ENCODE assay signal across 12 cellular contexts in genomic region chr19:18283338-18283737, GRCh38. TPM values are rescaled to one million over a fixed set of nuclear protein-coding genes. Genes with fewer than 3 reads are reported as not detected.
DNase-seq lines count a peak whose midpoint lies in the region; ATAC-seq and TF ChIP-seq lines count a peak whose summit lies in the region.
"Had no signal": no experiment of that assay in that cellular context is flagged by ENCODE, and none has a peak within 500 bp of the region (broad histone marks: within the 10 kb centered on the region; RNA-seq: fewer than 3 reads in every experiment).

No MANE protein-coding gene starts in this region.

- peaks cover 25% of the 10 kb centered on the region for H3K36me3 Mint-ChIP-seq in activated T-cell treated with anti-CD3 and anti-CD28 coated beads, Interleukin-2, amount 50 U/mL, for 24 hours (ENCODE audit: low read depth)
- H3K36me3 Mint-ChIP-seq in activated naive CD8-positive, alpha-beta T cell treated with anti-CD3 and anti-CD28 coated beads, Interleukin-2, amount 10 ng/mL, durations not matched to agents 7 days and 5 days, result peaks cover 21% of the 10 kb centered on the region
- H3K36me3 Mint-ChIP-seq in mesothelial cell of epicardium, result peaks cover 8% of the 10 kb centered on the region

- H3K4me3 ChIP-seq in suprapubic skin, result no peak overlapping the region
- H3K4me3 ChIP-seq: MG63 had no signal

- no peak for TF ChIP-seq POLR2A in suprapubic skin (IDR thresholded peaks at IDR 0.05)

- WGBS in suprapubic skin, result 71% methylated on average over 5 of the region's 5 CpGs

- POLR2A ChIA-PET in activated naive CD8-positive, alpha-beta T cell treated with anti-CD3 and anti-CD28 coated beads, Interleukin-2, amount 10 ng/mL, durations not matched to agents 7 days and 5 days (lab: Charles Lee), result interaction anchor here (11.2 to 12.8 kb wide), 2 partner anchors 18 to 31 kb away, joined by 846 to 1033 read pairs; partner anchors contain the start of gene LSM4

- H3K27me3 Mint-ChIP-seq in activated T-cell treated with anti-CD3 and anti-CD28 coated beads, Interleukin-2, amount 50 U/mL, for 24 hours, result no peaks in the 10 kb centered on the region
- no peaks in the 10 kb centered on the region for H3K27me3 Mint-ChIP-seq in activated naive CD8-positive, alpha-beta T cell treated with anti-CD3 and anti-CD28 coated beads, Interleukin-2, amount 10 ng/mL, durations not matched to agents 7 days and 5 days
- H3K27me3 Mint-ChIP-seq in mesothelial cell of epicardium (ENCODE audit: low read depth), result no peaks in the 10 kb centered on the region

- peak overlapping the region; percentile 100 for H3K27ac ChIP-seq in suprapubic skin

- H3K4me1 ChIP-seq in suprapubic skin, result peaks cover 50% of the 10 kb centered on the region

- no peaks in the 10 kb centered on the region for H3K27me3 ChIP-seq in suprapubic skin
- H3K27me3 ChIP-seq: MG63, ovary had no signal

- peaks cover 7% of the 10 kb centered on the region for H3K36me3 ChIP-seq in suprapubic skin
- H3K36me3 ChIP-seq: ovary had no signal

- no peak for TF ChIP-seq EP300 in suprapubic skin (IDR thresholded peaks at IDR 0.05)

- H3K27ac Mint-ChIP-seq in activated T-cell treated with anti-CD3 and anti-CD28 coated beads, Interleukin-2, amount 50 U/mL, for 24 hours, result peak overlapping the region; percentile 98
- peak overlapping the region; percentile 98 for H3K27ac Mint-ChIP-seq in activated naive CD8-positive, alpha-beta T cell treated with anti-CD3 and anti-CD28 coated beads, Interleukin-2, amount 10 ng/mL, durations not matched to agents 7 days and 5 days
- peak overlapping the region; percentile 69 for H3K27ac Mint-ChIP-seq in mesothelial cell of epicardium

- no peak for TF ChIP-seq CTCF in mesothelial cell of epicardium (IDR thresholded peaks at IDR 0.05; ENCODE audit: unreplicated experiment)
- TF ChIP-seq CTCF in suprapubic skin (IDR thresholded peaks at IDR 0.05), result no peak

- H3K9me3 ChIP-seq in suprapubic skin, result no peaks in the 10 kb centered on the region
- H3K9me3 ChIP-seq: MG63, ovary had no signal

- ATAC-seq in activated naive CD8-positive, alpha-beta T cell treated with anti-CD3 and anti-CD28 coated beads, Interleukin-2, amount 10 ng/mL, durations not matched to agents 7 days and 5 days (ENCODE audit: low read depth), result no peak

- H3K9me3 Mint-ChIP-seq in activated T-cell treated with anti-CD3 and anti-CD28 coated beads, Interleukin-2, amount 50 U/mL, for 24 hours, result peaks cover 3% of the 10 kb centered on the region
- H3K9me3 Mint-ChIP-seq in activated naive CD8-positive, alpha-beta T cell treated with anti-CD3 and anti-CD28 coated beads, Interleukin-2, amount 10 ng/mL, durations not matched to agents 7 days and 5 days, result no peaks in the 10 kb centered on the region
- H3K9me3 Mint-ChIP-seq in mesothelial cell of epicardium, result no peaks in the 10 kb centered on the region

- H3K4me3 Mint-ChIP-seq in activated T-cell treated with anti-CD3 and anti-CD28 coated beads, Interleukin-2, amount 50 U/mL, for 24 hours, result peak overlapping the region; percentile 81
- peak overlapping the region; percentile 19 for H3K4me3 Mint-ChIP-seq in activated naive CD8-positive, alpha-beta T cell treated with anti-CD3 and anti-CD28 coated beads, Interleukin-2, amount 10 ng/mL, durations not matched to agents 7 days and 5 days
- H3K4me3 Mint-ChIP-seq in mesothelial cell of epicardium, result no peak overlapping the region

- peaks cover 59% of the 10 kb centered on the region for H3K4me1 Mint-ChIP-seq in activated T-cell treated with anti-CD3 and anti-CD28 coated beads, Interleukin-2, amount 50 U/mL, for 24 hours (ENCODE audit: low read depth)
- peaks cover 38% of the 10 kb centered on the region for H3K4me1 Mint-ChIP-seq in activated naive CD8-positive, alpha-beta T cell treated with anti-CD3 and anti-CD28 coated beads, Interleukin-2, amount 10 ng/mL, durations not matched to agents 7 days and 5 days
- H3K4me1 Mint-ChIP-seq in mesothelial cell of epicardium, result peaks cover 49% of the 10 kb centered on the region

- DNase-seq in activated T-cell treated with anti-CD3 and anti-CD28 coated beads, Interleukin-2, amount 50 U/mL, for 24 hours, result no peak
- DNase-seq in activated T-cell treated with anti-CD3 and anti-CD28 coated beads for 4 hours (no peak), mesothelial cell of epicardium (ENCODE audit: low spot score in 2 of 2, unreplicated experiment in 2 of 2) (no peak), suprapubic skin (ENCODE audit: low spot score in 2 of 2) (no peak), NCI-H748 (lab: John Stamatoyannopoulos, UW; ENCODE audit: unreplicated experiment) (no peak), NCI-H1417 treated with DMSO at 0.1 percent for 48 hours (lab: John Stamatoyannopoulos, UW) (no peak), NCI-H2227 treated with DMSO at 0.1 percent for 48 hours (lab: John Stamatoyannopoulos, UW) (no peak)
- no peak for DNase-seq in activated naive CD8-positive, alpha-beta T cell treated with anti-CD3 and anti-CD28 coated beads, Interleukin-2, amount 10 ng/mL, durations not matched to agents 7 days and 5 days
- DNase-seq: activated gamma-delta T cell treated with Interleukin-2 at 50 U/mL for 16 hours, GF-D8, MG63 had no signal

RNA-seq across cellular contexts. Expression of gene JUND, which starts 1.9 kb away (rescaled TPM):
- total RNA-seq in activated naive CD8-positive, alpha-beta T cell treated with anti-CD3 and anti-CD28 coated beads, Interleukin-2, amount 10 ng/mL, durations not matched to agents 7 days and 5 days, result 100 to 1,000 TPM; 366 to 394 TPM
- 274 to 284 TPM (median 276 TPM) in 3 replicates for total RNA-seq in mesothelial cell of epicardium
- total RNA-seq in suprapubic skin, result 100 to 1,000 TPM; 330 to 579 (median 396) TPM

RNA-seq across cellular contexts. Expression of gene IQCN, which starts 9.1 kb away (rescaled TPM):
- total RNA-seq in activated naive CD8-positive, alpha-beta T cell treated with anti-CD3 and anti-CD28 coated beads, Interleukin-2, amount 10 ng/mL, durations not matched to agents 7 days and 5 days, result 1 to 10 TPM; 5.0 to 5.2 TPM
- total RNA-seq in mesothelial cell of epicardium (14.8 to 17.1 TPM (median 16.8 TPM) in 3 replicates), suprapubic skin (10 to 100 TPM in 3 of 4 donors, 1 to 10 TPM in 1; 8.1 to 27.6 (median 13.6) TPM)

RNA-seq across cellular contexts. Expression of gene LSM4, which starts 39.5 kb away (rescaled TPM):
- 100 to 1,000 TPM; 151 to 157 TPM for total RNA-seq in activated naive CD8-positive, alpha-beta T cell treated with anti-CD3 and anti-CD28 coated beads, Interleukin-2, amount 10 ng/mL, durations not matched to agents 7 days and 5 days
- total RNA-seq in mesothelial cell of epicardium (112 to 119 TPM (median 114 TPM) in 3 replicates), suprapubic skin (100 to 1,000 TPM in 2 of 4 donors, 10 to 100 TPM in 2; 53.1 to 115 (median 103) TPM)

RNA-seq across cellular contexts. Expression of gene PGPEP1, which starts 57.1 kb away (rescaled TPM):
- 10 to 100 TPM; 41.3 to 45.7 TPM for total RNA-seq in activated naive CD8-positive, alpha-beta T cell treated with anti-CD3 and anti-CD28 coated beads, Interleukin-2, amount 10 ng/mL, durations not matched to agents 7 days and 5 days
- total RNA-seq in mesothelial cell of epicardium (22.6 to 24.3 TPM (median 23.2 TPM) in 3 replicates), suprapubic skin (1 to 10 TPM; 4.6 to 8.0 (median 7.6) TPM)

RNA-seq across cellular contexts. Expression of gene PDE4C, which starts 57.1 kb away (rescaled TPM):
- under 1 TPM in 1 of 2 experiments, not detected in 1; 0.65 TPM for total RNA-seq in activated naive CD8-positive, alpha-beta T cell treated with anti-CD3 and anti-CD28 coated beads, Interleukin-2, amount 10 ng/mL, durations not matched to agents 7 days and 5 days
- total RNA-seq in mesothelial cell of epicardium (0.70 to 1.4 TPM (median 0.93 TPM) in 3 replicates), suprapubic skin (1 to 10 TPM in 1 of 4 donors, under 1 TPM in 1, not detected in 2; 0.47 to 2.0 TPM)
